1 cellular context compared by ENCODE assay signal in the genomic region with DNA sequence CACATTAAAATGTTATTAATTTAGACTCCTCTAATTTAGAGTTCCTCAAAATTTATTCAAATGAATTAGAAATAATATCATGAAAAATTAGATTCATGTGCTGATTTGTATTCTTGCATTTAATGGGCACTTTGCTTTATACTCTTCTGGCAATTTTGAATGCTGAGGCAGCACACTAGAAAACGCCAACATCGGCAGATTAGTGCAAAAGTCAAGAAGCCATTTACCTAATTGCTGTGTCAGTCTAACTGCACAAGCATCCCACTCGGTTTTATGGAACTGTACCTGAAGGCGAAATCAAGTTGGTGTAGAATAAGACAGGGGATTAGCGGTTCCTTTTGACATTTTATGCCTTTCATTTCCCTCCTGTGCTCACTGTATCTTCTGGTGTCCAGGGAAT.
TF ChIP-seq lines count a peak whose summit lies in the region.

No MANE protein-coding gene starts in this region.

TF ChIP-seq in neural cell, 6 proteins besides CTCF, POLR2A, EP300 and RAD21 (continued from another document):
- TF ChIP-seq EZH2 (IDR thresholded peaks at IDR 0.05; ENCODE audit: borderline replicate concordance, insufficient read depth, low read length, poor library complexity, severe bottlenecking) (no peak), SMC3 (conservative IDR thresholded peaks at IDR 0.05; ENCODE audit: poor library complexity) (no peak)
